Comparison of ENCODE assay signal across 1 cellular context in genomic region chr15:84600331-84600686, GRCh38.
TF ChIP-seq lines count a peak whose summit lies in the region.

No MANE protein-coding gene starts in this region.

TF ChIP-seq in HepG2, 621 proteins besides CTCF, POLR2A, EP300 and RAD21 (continued from another document):
- TF ChIP-seq, protein P1, sequence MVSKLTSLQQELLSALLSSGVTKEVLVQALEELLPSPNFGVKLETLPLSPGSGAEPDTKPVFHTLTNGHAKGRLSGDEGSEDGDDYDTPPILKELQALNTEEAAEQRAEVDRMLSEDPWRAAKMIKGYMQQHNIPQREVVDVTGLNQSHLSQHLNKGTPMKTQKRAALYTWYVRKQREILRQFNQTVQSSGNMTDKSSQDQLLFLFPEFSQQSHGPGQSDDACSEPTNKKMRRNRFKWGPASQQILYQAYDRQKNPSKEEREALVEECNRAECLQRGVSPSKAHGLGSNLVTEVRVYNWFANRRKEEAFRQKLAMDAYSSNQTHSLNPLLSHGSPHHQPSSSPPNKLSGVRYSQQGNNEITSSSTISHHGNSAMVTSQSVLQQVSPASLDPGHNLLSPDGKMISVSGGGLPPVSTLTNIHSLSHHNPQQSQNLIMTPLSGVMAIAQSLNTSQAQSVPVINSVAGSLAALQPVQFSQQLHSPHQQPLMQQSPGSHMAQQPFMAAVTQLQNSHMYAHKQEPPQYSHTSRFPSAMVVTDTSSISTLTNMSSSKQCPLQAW (CRISPR knock-in tag; IDR thresholded peaks at IDR 0.05) = 0 out of 2 replicates have a peak, but pooled peaks have one; percentile 16
- TF ChIP-seq ZNF367 (CRISPR knock-in tag; IDR thresholded peaks at IDR 0.05; ENCODE audit: borderline replicate concordance) = 0 out of 2 replicates have a peak, but pooled peaks have one; percentile 58
- 0 out of 2 replicates have a peak, but pooled peaks have one; percentile 49 for TF ChIP-seq REL (CRISPR knock-in tag; conservative IDR thresholded peaks at IDR 0.05)
- TF ChIP-seq MXD4 (CRISPR knock-in tag; IDR thresholded peaks at IDR 0.05) = peak; percentile 28; the same call in 1 of the 2 replicates
- no peak for TF ChIP-seq RELA (CRISPR knock-in tag; IDR thresholded peaks at IDR 0.05)
- TF ChIP-seq HOXA5 (CRISPR knock-in tag; IDR thresholded peaks at IDR 0.05) = peak; percentile 24; the same call in 1 of the 2 replicates
TF ChIP-seq in HepG2: peak in this region for 62.
